ENCODE assay signal across 8 cellular contexts in genomic region chr4:15956179-15956850, GRCh38. TPM values are rescaled to one million over a fixed set of nuclear protein-coding genes. Genes with fewer than 3 reads are reported as not detected.
DNase-seq lines count a peak whose midpoint lies in the region; ATAC-seq and TF ChIP-seq lines count a peak whose summit lies in the region.

No MANE protein-coding gene starts in this region.

- ATAC-seq in GM21825 (IDR thresholded peaks at IDR 0.05; ENCODE audit: unreplicated experiment): peak; percentile 97
- ATAC-seq in activated T-cell treated with anti-CD3 and anti-CD28 coated beads, Interleukin-2, amount 50 U/mL, for 72 hours (replicated peaks in 1 of 2): peak; percentile 80 to 82

- peaks cover 6% of the 10 kb centered on the region for H3K27me3 Mint-ChIP-seq in activated T-cell treated with anti-CD3 and anti-CD28 coated beads, Interleukin-2, amount 50 U/mL, for 72 hours (ENCODE audit: low read depth)

- no peak overlapping the region for H3K4me3 Mint-ChIP-seq in activated T-cell treated with anti-CD3 and anti-CD28 coated beads, Interleukin-2, amount 50 U/mL, for 72 hours

- TF ChIP-seq CTCF in Peyer's patch (IDR thresholded peaks at IDR 0.05): peak; percentile 79 to 99 (median 92)
- peak; percentile 93 to 94 for TF ChIP-seq CTCF in tibial artery (IDR thresholded peaks at IDR 0.05)

- no peaks in the 10 kb centered on the region for H3K4me1 ChIP-seq in Peyer's patch
- H3K4me1 ChIP-seq in tibial artery: no peaks in the 10 kb centered on the region

- TF ChIP-seq POLR2A in Peyer's patch (IDR thresholded peaks at IDR 0.05): no peak

- no peaks in the 10 kb centered on the region for H3K9me3 Mint-ChIP-seq in activated T-cell treated with anti-CD3 and anti-CD28 coated beads, Interleukin-2, amount 50 U/mL, for 72 hours

- no peaks in the 10 kb centered on the region for H3K27me3 ChIP-seq in Peyer's patch
- H3K27me3 ChIP-seq in tibial artery: no peaks in the 10 kb centered on the region

- H3K9me3 ChIP-seq in Peyer's patch: no peaks in the 10 kb centered on the region
- H3K9me3 ChIP-seq in tibial artery: no peaks in the 10 kb centered on the region

- H3K36me3 ChIP-seq in Peyer's patch (no peaks in the 10 kb centered on the region), tibial artery (no peaks in the 10 kb centered on the region)

- no peaks in the 10 kb centered on the region for H3K36me3 Mint-ChIP-seq in activated T-cell treated with anti-CD3 and anti-CD28 coated beads, Interleukin-2, amount 50 U/mL, for 72 hours (ENCODE audit: insufficient read depth in 2 of 2)

- in situ Hi-C loops in KBM-7 (cut with MboI; ENCODE audit: low pct_unique_long_range_greater_than_20kb, low sequenced_read_pairs): no loop called here

- H3K27ac ChIP-seq in Peyer's patch: no peak overlapping the region
- no peak overlapping the region for H3K27ac ChIP-seq in tibial artery

- no peak overlapping the region for H3K4me3 ChIP-seq in Peyer's patch
- H3K4me3 ChIP-seq in tibial artery: no peak overlapping the region

- peaks cover 11% of the 10 kb centered on the region for H3K4me1 Mint-ChIP-seq in activated T-cell treated with anti-CD3 and anti-CD28 coated beads, Interleukin-2, amount 50 U/mL, for 72 hours (ENCODE audit: low read depth)

- peak overlapping the region; percentile 19 for H3K27ac Mint-ChIP-seq in activated T-cell treated with anti-CD3 and anti-CD28 coated beads, Interleukin-2, amount 50 U/mL, for 72 hours

- intact Hi-C loops in tibial artery (cut with DNase I; ENCODE audit: low total_unique reads): loop anchor here (2.0 to 10.0 kb wide), 4 partner anchors 74 to 479 kb away; no protein-coding TSS in a partner anchor

- DNase-seq in ELF-1 (ENCODE audit: low read depth, low spot score) (peak; percentile 81), KBM-7 (peak; percentile 65), Peyer's patch (peak; percentile 85 to 95 (median 88)), fibroblast of the conjunctiva (ENCODE audit: low read depth) (peak; percentile 36), nucleus accumbens (lab: John Stamatoyannopoulos, UW) (peak in 39 of 56 donors; percentile 1 to 77 (median 24)), tibial artery (peak; percentile 83 to 84)
- peak; percentile 81 to 83 for DNase-seq in activated T-cell treated with anti-CD3 and anti-CD28 coated beads, Interleukin-2, amount 50 U/mL, for 72 hours

RNA-seq across cellular contexts. Expression of gene FGFBP2, which starts 6.7 kb away (rescaled TPM):
- not detected for total RNA-seq in Peyer's patch
- 10 to 100 TPM; 11.6 to 14.4 TPM for total RNA-seq in activated T-cell treated with anti-CD3 and anti-CD28 coated beads, Interleukin-2, amount 50 U/mL, for 72 hours

RNA-seq across cellular contexts. Expression of gene FGFBP1, which starts 17.8 kb away (rescaled TPM):
- 1 to 10 TPM in 3 of 4 donors, not detected in 1; 4.0 to 9.3 (median 7.9) TPM for total RNA-seq in Peyer's patch
- not detected for total RNA-seq in activated T-cell treated with anti-CD3 and anti-CD28 coated beads, Interleukin-2, amount 50 U/mL, for 72 hours

Comparison
In these comparisons a context has a peak if more than half of its experiments do, and no peak if none do; other contexts are left out.
1. DNase-seq: peak in every context shown above with its lines; median percentile 88 in Peyer's patch; 84 in tibial artery; 82 in activated T-cell treated with anti-CD3 and anti-CD28 coated beads, Interleukin-2, amount 50 U/mL, for 72 hours; 81 in ELF-1; 65 in KBM-7; 36 in fibroblast of the conjunctiva; 24 in nucleus accumbens.
2. RNA of gene FGFBP2, which starts 6.7 kb away (total RNA-seq): 11.6 to 14.4 TPM in activated T-cell treated with anti-CD3 and anti-CD28 coated beads, Interleukin-2, amount 50 U/mL, for 72 hours; not detected in Peyer's patch; every median in the first group is over 10 times any median in the second.